In the genomic region with DNA sequence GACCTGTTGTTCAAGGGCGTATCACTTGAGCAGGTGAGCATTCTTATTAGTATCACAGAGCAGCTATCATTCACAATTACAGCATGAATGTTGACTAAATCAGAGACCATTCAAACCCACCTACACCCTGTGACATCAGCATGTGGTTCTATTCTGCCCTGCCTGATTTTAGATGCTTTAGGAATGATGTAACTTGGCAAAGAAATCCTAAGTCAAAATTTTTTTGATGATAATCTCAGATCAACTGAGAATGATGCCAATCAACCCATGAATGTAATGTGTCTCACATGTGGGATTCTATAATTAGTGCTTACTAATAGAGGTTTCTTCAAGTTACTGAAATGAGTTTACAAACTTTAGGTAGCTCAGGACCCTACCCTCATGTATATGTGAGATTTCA, we compare ENCODE assay signal across 21 cellular contexts. TPM values are rescaled to one million over a fixed set of nuclear protein-coding genes. Genes with fewer than 3 reads are reported as not detected.
DNase-seq lines count a peak whose midpoint lies in the region; ATAC-seq and TF ChIP-seq lines count a peak whose summit lies in the region.
"Had no signal": no experiment of that assay in that cellular context is flagged by ENCODE, and none has a peak within 500 bp of the region (broad histone marks: within the 10 kb centered on the region; RNA-seq: fewer than 3 reads in every experiment).

No MANE protein-coding gene starts in this region.

- DNase-seq in activated naive CD8-positive, alpha-beta T cell treated with anti-CD3 and anti-CD28 coated beads, Interleukin-2, amount 50 U/mL, for 24 hours, result no peak
- DNase-seq in activated naive CD8-positive, alpha-beta T cell treated with anti-CD3 and anti-CD28 coated beads for 36 hours, result no peak
- peak; percentile 28 for DNase-seq in RPMI7951 (ENCODE audit: low read depth)
- no peak for DNase-seq in epithelial cell of prostate (ENCODE audit: low read depth, low spot score)
- no peak for DNase-seq in colonic mucosa
- no peak for DNase-seq in Kasumi-1 (lab: John Stamatoyannopoulos, UW)
- DNase-seq: activated CD4-positive, alpha-beta T cell treated with anti-CD3 and anti-CD28 coated beads for 1 hour; activated naive CD4-positive, alpha-beta T cell; CD4-positive, CD25-positive, alpha-beta regulatory T cell; effector CD4-positive, alpha-beta T cell; H9; hypothalamus; left cardiac atrium; NCI-H1694; NCI-H446 treated with DMSO at 0.1 percent for 48 hours; SIG-M5 had no signal

- intact Hi-C loops in colonic mucosa (cut with DNase I), result no loop called here

- H3K27me3 Mint-ChIP-seq in activated naive CD8-positive, alpha-beta T cell treated with anti-CD3 and anti-CD28 coated beads, Interleukin-2, amount 50 U/mL, for 24 hours, result peaks cover 14% of the 10 kb centered on the region
- H3K27me3 Mint-ChIP-seq in activated naive CD8-positive, alpha-beta T cell treated with anti-CD3 and anti-CD28 coated beads for 36 hours, result peaks cover 16% of the 10 kb centered on the region

- H3K27ac ChIP-seq in epithelial cell of prostate (peak overlapping the region; percentile 40), colonic mucosa (no peak overlapping the region)
- H3K27ac ChIP-seq: A549 had no signal

- peak overlapping the region; percentile 46 for H3K4me2 ChIP-seq in skeletal muscle satellite cell (ENCODE audit: low read length)
- H3K4me2 ChIP-seq: A549 had no signal

- H3K4me3 Mint-ChIP-seq in activated naive CD8-positive, alpha-beta T cell treated with anti-CD3 and anti-CD28 coated beads, Interleukin-2, amount 50 U/mL, for 24 hours, result no peak overlapping the region
- no peak overlapping the region for H3K4me3 Mint-ChIP-seq in activated naive CD8-positive, alpha-beta T cell treated with anti-CD3 and anti-CD28 coated beads for 36 hours
- H3K4me3 Mint-ChIP-seq: CD4-positive, CD25-positive, alpha-beta regulatory T cell; H9; T-helper 2 cell treated with Interferon-gamma antibody and Interleukin-4, amounts not matched to agents 5 μg/mL and 100 μg/mL, for 36 hours had no signal

- peak; percentile 43 for ATAC-seq in activated naive CD8-positive, alpha-beta T cell treated with anti-CD3 and anti-CD28 coated beads, Interleukin-2, amount 50 U/mL, for 24 hours
- no peak for ATAC-seq in HG02852 (IDR thresholded peaks at IDR 0.05; ENCODE audit: unreplicated experiment)
- ATAC-seq: A549 had no signal

- no peak overlapping the region for H3K27ac Mint-ChIP-seq in activated naive CD8-positive, alpha-beta T cell treated with anti-CD3 and anti-CD28 coated beads, Interleukin-2, amount 50 U/mL, for 24 hours
- no peak overlapping the region for H3K27ac Mint-ChIP-seq in activated naive CD8-positive, alpha-beta T cell treated with anti-CD3 and anti-CD28 coated beads for 36 hours
- H3K27ac Mint-ChIP-seq: CD4-positive, CD25-positive, alpha-beta regulatory T cell; H9; T-helper 2 cell treated with Interferon-gamma antibody and Interleukin-4, amounts not matched to agents 5 μg/mL and 100 μg/mL, for 36 hours had no signal

- H3K9me3 ChIP-seq in skeletal muscle satellite cell (replicated peaks; ENCODE audit: low read length), result no peaks in the 10 kb centered on the region
- no peaks in the 10 kb centered on the region for H3K9me3 ChIP-seq in colonic mucosa
- H3K9me3 ChIP-seq: A549 had no signal

- no peak overlapping the region for H3K9ac ChIP-seq in skeletal muscle satellite cell (ENCODE audit: low read depth, low read length)
- no peak overlapping the region for H3K9ac ChIP-seq in colonic mucosa (ENCODE audit: low read depth in 2 of 2, low read length in 2 of 2)

- H3K4me3 ChIP-seq in skeletal muscle satellite cell (ENCODE audit: low read length) (no peak overlapping the region), colonic mucosa (no peak overlapping the region)
- H3K4me3 ChIP-seq: A549 had no signal

- TF ChIP-seq CTCF in colonic mucosa (IDR thresholded peaks at IDR 0.05), result no peak

- H3K36me3 ChIP-seq in skeletal muscle satellite cell (ENCODE audit: insufficient read depth, low read length) (no peaks in the 10 kb centered on the region), colonic mucosa (no peaks in the 10 kb centered on the region)

- H3K27me3 ChIP-seq in skeletal muscle satellite cell (ENCODE audit: control insufficient read depth, insufficient read depth, low read length) (no peaks in the 10 kb centered on the region), colonic mucosa (no peaks in the 10 kb centered on the region)

- peaks cover 65% of the 10 kb centered on the region for H3K4me1 ChIP-seq in skeletal muscle satellite cell (ENCODE audit: control insufficient read depth, insufficient read depth, low read length)
- H3K4me1 ChIP-seq in colonic mucosa, result no peaks in the 10 kb centered on the region

- H3K36me3 Mint-ChIP-seq in activated naive CD8-positive, alpha-beta T cell treated with anti-CD3 and anti-CD28 coated beads, Interleukin-2, amount 50 U/mL, for 24 hours (ENCODE audit: low read depth), result no peaks in the 10 kb centered on the region
- no peaks in the 10 kb centered on the region for H3K36me3 Mint-ChIP-seq in activated naive CD8-positive, alpha-beta T cell treated with anti-CD3 and anti-CD28 coated beads for 36 hours
- H3K36me3 Mint-ChIP-seq: CD4-positive, CD25-positive, alpha-beta regulatory T cell had no signal

- no peaks in the 10 kb centered on the region for H3K4me1 Mint-ChIP-seq in activated naive CD8-positive, alpha-beta T cell treated with anti-CD3 and anti-CD28 coated beads, Interleukin-2, amount 50 U/mL, for 24 hours
- H3K4me1 Mint-ChIP-seq in activated naive CD8-positive, alpha-beta T cell treated with anti-CD3 and anti-CD28 coated beads for 36 hours, result no peaks in the 10 kb centered on the region
- H3K4me1 Mint-ChIP-seq: CD4-positive, CD25-positive, alpha-beta regulatory T cell; H9 had no signal

- no peaks in the 10 kb centered on the region for H3K9me3 Mint-ChIP-seq in activated naive CD8-positive, alpha-beta T cell treated with anti-CD3 and anti-CD28 coated beads, Interleukin-2, amount 50 U/mL, for 24 hours
- H3K9me3 Mint-ChIP-seq in activated naive CD8-positive, alpha-beta T cell treated with anti-CD3 and anti-CD28 coated beads for 36 hours, result no peaks in the 10 kb centered on the region
- H3K9me3 Mint-ChIP-seq: H9; T-helper 2 cell treated with Interferon-gamma antibody and Interleukin-4, amounts not matched to agents 5 μg/mL and 100 μg/mL, for 36 hours had no signal

RNA-seq across cellular contexts. Expression of a gene that starts 13.4 kb away (rescaled TPM):
- 10 to 100 TPM; 21.2 to 22.5 TPM for total RNA-seq in activated naive CD8-positive, alpha-beta T cell treated with anti-CD3 and anti-CD28 coated beads for 36 hours
- 22.1 and 28.3 TPM in 2 replicates for total RNA-seq in RPMI7951 (2014; rRNA removed; shearing (Covaris generic))
- total RNA-seq in skeletal muscle satellite cell (2012; rRNA removed), result 35.2 and 49.1 TPM in 2 replicates
- 10 to 100 TPM; 13.5 to 26.2 TPM for total RNA-seq in colonic mucosa

RNA-seq across cellular contexts. Expression of a gene that starts 22.2 kb away (rescaled TPM):
- not detected for total RNA-seq in activated naive CD8-positive, alpha-beta T cell treated with anti-CD3 and anti-CD28 coated beads for 36 hours
- total RNA-seq in RPMI7951 (2014; rRNA removed; shearing (Covaris generic)), result not detected in 2 replicates
- not detected in 2 replicates for total RNA-seq in skeletal muscle satellite cell (2012; rRNA removed)
- total RNA-seq in colonic mucosa, result not detected
- total RNA-seq: CD4-positive, CD25-positive, alpha-beta regulatory T cell; H9; left cardiac atrium; urinary bladder had no signal
